1 cellular context compared by ENCODE assay signal in the genomic region with DNA sequence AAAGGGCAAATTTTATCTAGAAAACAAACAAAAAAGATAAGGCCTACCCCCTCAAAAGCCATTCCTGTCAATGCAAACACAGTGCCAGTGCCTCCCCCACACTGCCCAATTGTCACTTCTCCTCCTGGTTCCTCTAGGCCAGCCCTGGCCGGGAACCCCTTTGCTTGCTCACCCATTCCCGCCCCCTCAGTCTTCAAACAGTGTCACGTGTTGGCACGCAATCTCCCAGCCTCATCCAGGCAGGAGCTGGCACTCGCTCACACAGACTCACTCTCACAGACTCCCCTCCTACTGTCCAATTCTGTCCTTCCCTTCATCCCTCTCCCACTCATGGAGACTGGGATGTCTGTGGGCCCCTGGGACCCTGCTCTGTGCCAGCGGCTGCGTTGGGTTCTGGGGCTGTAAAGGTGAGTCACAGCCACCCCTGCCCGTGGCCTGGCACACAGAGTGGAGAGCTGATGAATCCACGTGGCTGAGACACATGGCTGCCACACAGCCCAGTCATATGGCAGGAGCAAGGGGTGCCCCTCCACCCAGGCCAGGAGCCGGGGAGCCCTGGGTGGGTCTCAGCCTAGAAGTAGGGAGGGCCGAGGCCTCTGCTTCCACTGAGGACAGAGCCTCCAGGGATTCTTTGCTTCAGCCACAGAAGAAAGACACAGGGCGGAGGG.
A peak's percentile ranks its signal among the peaks of the same experiment; 100 is the strongest.
TF ChIP-seq lines count a peak whose summit lies in the region.

No MANE protein-coding gene starts in this region.

TF ChIP-seq in IMR-90, 13 proteins besides CTCF, POLR2A, EP300 and RAD21 (continued from another document):
- TF ChIP-seq NFE2L2 (IDR thresholded peaks at IDR 0.05; ENCODE audit: low read depth, low read length) (peak; percentile 22; the same call in 1 of the 2 replicates), FOS (IDR thresholded peaks at IDR 0.05; ENCODE audit: low read depth, low read length) (peak; percentile 53; the same call in 1 of the 2 replicates), CHD1 (IDR thresholded peaks at IDR 0.05; ENCODE audit: low read depth, low read length) (0 out of 2 replicates have a peak, but pooled peaks have one; percentile 34), RFX5 (IDR thresholded peaks at IDR 0.05; ENCODE audit: low read depth, low read length) (peak; percentile 60; the same call in 1 of the 2 replicates), BHLHE40 (IDR thresholded peaks at IDR 0.05; ENCODE audit: low read depth, low read length) (peak; percentile 96)
